In genomic region chr6:41036601-41037000, GRCh38 we compare ENCODE assay signal across 21 cellular contexts. TPM values are rescaled to one million over a fixed set of nuclear protein-coding genes. Genes with fewer than 3 reads are reported as not detected.
"Had no signal": no experiment of that assay in that cellular context is flagged by ENCODE, and none has a peak within 500 bp of the region (broad histone marks: within the 10 kb centered on the region; RNA-seq: fewer than 3 reads in every experiment).

No MANE protein-coding gene starts in this region.

- H3K4me3 ChIP-seq: cardiac muscle cell, coronary artery, esophagus muscularis mucosa, sigmoid colon, thoracic aorta had no signal

- H3K36me3 ChIP-seq: cardiac muscle cell, esophagus muscularis mucosa, sigmoid colon, thoracic aorta, WERI-Rb-1 had no signal

- H3K27ac ChIP-seq: cardiac muscle cell, coronary artery, esophagus muscularis mucosa, sigmoid colon, thoracic aorta, WERI-Rb-1 had no signal

- ATAC-seq: activated CD4-positive, alpha-beta T cell treated with anti-CD3 and anti-CD28 coated beads for 36 hours; activated T-cell treated with anti-CD3 and anti-CD28 coated beads, Interleukin-2, amount 50 U/mL, for 72 hours; left lobe of liver had no signal

- H3K4me1 ChIP-seq: esophagus muscularis mucosa, sigmoid colon had no signal

- H3K27me3 Mint-ChIP-seq: activated CD4-positive, alpha-beta memory T cell treated with anti-CD3 and anti-CD28 coated beads, Interleukin-2, amount 10 ng/mL, durations not matched to agents 7 days and 5 days; activated CD4-positive, alpha-beta T cell treated with anti-CD3 and anti-CD28 coated beads for 36 hours; memory B cell; stimulated activated naive CD8-positive, alpha-beta T cell treated with anti-CD3 and anti-CD28 coated beads, Interleukin-15, Interleukin-2, amounts not matched to agents 100 ng/mL and 50 ng/mL, for 24 hours had no signal

- H3K27ac Mint-ChIP-seq: activated CD4-positive, alpha-beta memory T cell treated with anti-CD3 and anti-CD28 coated beads, Interleukin-2, amount 10 ng/mL, durations not matched to agents 7 days and 5 days; activated CD4-positive, alpha-beta T cell treated with anti-CD3 and anti-CD28 coated beads for 36 hours; activated T-cell treated with anti-CD3 and anti-CD28 coated beads, Interleukin-2, amount 50 U/mL, for 72 hours; memory B cell; stimulated activated naive CD8-positive, alpha-beta T cell treated with anti-CD3 and anti-CD28 coated beads, Interleukin-15, Interleukin-2, amounts not matched to agents 100 ng/mL and 50 ng/mL, for 24 hours had no signal

- H3K9me3 ChIP-seq: esophagus muscularis mucosa, sigmoid colon, thoracic aorta had no signal

- H3K36me3 Mint-ChIP-seq: memory B cell had no signal

- H3K27me3 ChIP-seq: cardiac muscle cell, esophagus muscularis mucosa, sigmoid colon had no signal

- H3K9me3 Mint-ChIP-seq: activated CD4-positive, alpha-beta memory T cell treated with anti-CD3 and anti-CD28 coated beads, Interleukin-2, amount 10 ng/mL, durations not matched to agents 7 days and 5 days; activated T-cell treated with anti-CD3 and anti-CD28 coated beads, Interleukin-2, amount 50 U/mL, for 72 hours; memory B cell; stimulated activated naive CD8-positive, alpha-beta T cell treated with anti-CD3 and anti-CD28 coated beads, Interleukin-15, Interleukin-2, amounts not matched to agents 100 ng/mL and 50 ng/mL, for 24 hours had no signal

- H3K4me3 Mint-ChIP-seq: activated CD4-positive, alpha-beta memory T cell treated with anti-CD3 and anti-CD28 coated beads, Interleukin-2, amount 10 ng/mL, durations not matched to agents 7 days and 5 days; activated CD4-positive, alpha-beta T cell treated with anti-CD3 and anti-CD28 coated beads for 36 hours; activated T-cell treated with anti-CD3 and anti-CD28 coated beads, Interleukin-2, amount 50 U/mL, for 72 hours; memory B cell; stimulated activated naive CD8-positive, alpha-beta T cell treated with anti-CD3 and anti-CD28 coated beads, Interleukin-15, Interleukin-2, amounts not matched to agents 100 ng/mL and 50 ng/mL, for 24 hours had no signal

- DNase-seq: activated CD4-positive, alpha-beta memory T cell treated with anti-CD3 and anti-CD28 coated beads, Interleukin-2, amount 10 ng/mL, durations not matched to agents 7 days and 5 days; activated CD4-positive, alpha-beta T cell treated with anti-CD3 and anti-CD28 coated beads for 36 hours; activated naive CD4-positive, alpha-beta T cell; activated T-cell treated with anti-CD3 and anti-CD28 coated beads, Interleukin-2, amount 50 U/mL, for 72 hours; aorta; effector CD8-positive, alpha-beta T cell; foreskin fibroblast; sigmoid colon; stimulated activated CD4-positive, alpha-beta T cell treated with anti-CD3 and anti-CD28 coated beads, Interleukin-12 subunit alpha, Interleukin-12 subunit beta, amount 100 ng/mL, for 4 hours; T-helper 1 cell; WERI-Rb-1 had no signal

- H3K4me1 Mint-ChIP-seq: memory B cell had no signal

RNA-seq across cellular contexts. Expression of gene TSPO2, which starts 5.7 kb away (rescaled TPM):
- total RNA-seq: activated CD4-positive, alpha-beta memory T cell treated with anti-CD3 and anti-CD28 coated beads, Interleukin-2, amount 10 ng/mL, durations not matched to agents 7 days and 5 days; activated CD4-positive, alpha-beta T cell treated with anti-CD3 and anti-CD28 coated beads for 36 hours; activated T-cell treated with anti-CD3 and anti-CD28 coated beads, Interleukin-2, amount 50 U/mL, for 72 hours; aorta; cardiac muscle cell; esophagus muscularis mucosa; osteocyte; sigmoid colon; thoracic aorta; urinary bladder had no signal
- polyA plus RNA-seq: aorta, cardiac muscle cell, neural cell, urinary bladder had no signal

RNA-seq across cellular contexts. Expression of gene APOBEC2, which starts 16.4 kb away (rescaled TPM):
- total RNA-seq: activated CD4-positive, alpha-beta memory T cell treated with anti-CD3 and anti-CD28 coated beads, Interleukin-2, amount 10 ng/mL, durations not matched to agents 7 days and 5 days; activated CD4-positive, alpha-beta T cell treated with anti-CD3 and anti-CD28 coated beads for 36 hours; activated T-cell treated with anti-CD3 and anti-CD28 coated beads, Interleukin-2, amount 50 U/mL, for 72 hours; aorta; left lobe of liver; osteocyte; thoracic aorta had no signal
- polyA plus RNA-seq: aorta, neural cell had no signal
